Comparison of ENCODE assay signal across 10 cellular contexts in the genomic region with DNA sequence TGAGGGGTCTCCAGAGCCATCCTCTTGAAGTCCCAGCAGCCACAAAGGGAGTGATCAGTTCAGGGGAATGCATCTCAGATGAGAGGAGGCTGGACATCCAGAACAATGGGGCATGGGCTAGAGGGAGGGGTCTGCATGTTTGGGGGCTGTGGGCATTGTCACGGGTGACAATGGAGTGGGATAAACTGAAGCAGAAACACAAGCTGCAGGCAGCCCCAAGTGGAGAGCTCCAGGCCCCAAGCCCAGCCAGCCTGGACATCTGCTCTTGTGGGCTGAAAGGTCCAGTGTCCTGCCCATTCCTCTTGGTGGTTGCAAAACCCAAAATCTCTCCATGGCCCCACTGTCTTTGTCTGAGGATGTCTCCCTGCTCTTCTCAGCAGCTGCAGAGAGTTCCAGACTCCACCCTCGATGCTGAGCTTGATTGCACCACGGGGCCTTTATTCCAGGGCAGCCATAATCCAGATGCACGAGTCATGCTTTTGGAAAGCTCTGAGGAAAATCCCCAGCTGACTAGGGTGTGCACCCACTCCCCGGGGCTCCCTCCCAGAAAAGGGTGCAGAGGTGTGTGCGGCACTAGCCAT.
DNase-seq lines count a peak whose midpoint lies in the region; ATAC-seq and TF ChIP-seq lines count a peak whose summit lies in the region.
"Had no signal": no experiment of that assay in that cellular context is flagged by ENCODE, and none has a peak within 500 bp of the region (broad histone marks: within the 10 kb centered on the region; RNA-seq: fewer than 3 reads in every experiment).

No MANE protein-coding gene starts in this region.

- CTCF ChIA-PET in CD4-positive, alpha-beta memory T cell (lab: Charles Lee; ENCODE audit: partially characterized antibody) = no interaction called here

- no peaks in the 10 kb centered on the region for H3K4me1 Mint-ChIP-seq in CD4-positive, alpha-beta memory T cell

- peaks cover 0 to 6% of the 10 kb centered on the region in 2 donors for H3K27me3 Mint-ChIP-seq in CD4-positive, alpha-beta memory T cell

- no peak for TF ChIP-seq POLR2A in stomach (IDR thresholded peaks at IDR 0.05)

- H3K36me3 Mint-ChIP-seq in CD4-positive, alpha-beta memory T cell = no peaks in the 10 kb centered on the region
- H3K36me3 Mint-ChIP-seq: naive thymus-derived CD4-positive, alpha-beta T cell had no signal

- H3K4me3 ChIP-seq in right cardiac atrium (ENCODE audit: low read length) = no peak overlapping the region
- H3K4me3 ChIP-seq in stomach = no peak overlapping the region
- no peak overlapping the region for H3K4me3 ChIP-seq in CD4-positive, alpha-beta memory T cell (ENCODE audit: low read length in 2 of 2)

- WGBS in right cardiac atrium = 42% methylated on average over 6 of the region's 6 CpGs
- WGBS in stomach, 5 donors = 42 to 63% (median 48%) methylated on average over 4 to 6 of the region's 6 CpGs

- DNase-seq in GM04503 (ENCODE audit: low read depth) (peak; percentile 56), caudate nucleus (lab: John Stamatoyannopoulos, UW) (peak in 39 of 61 donors; percentile 12 to 76 (median 45)), right cardiac atrium (peak; percentile 49 to 58 (median 55)), stomach (no peak), mucosa of gallbladder (ENCODE audit: low spot score) (no peak), OCI-M1 (lab: John Stamatoyannopoulos, UW) (no peak)
- DNase-seq in CD4-positive, alpha-beta memory T cell = no peak
- DNase-seq: naive thymus-derived CD4-positive, alpha-beta T cell; T1000 had no signal

- H3K36me3 ChIP-seq in stomach = peaks cover 38 to 78% (median 48%) of the 10 kb centered on the region in 4 donors
- no peaks in the 10 kb centered on the region for H3K36me3 ChIP-seq in CD4-positive, alpha-beta memory T cell (ENCODE audit: insufficient read depth, low read length)

- ATAC-seq in right cardiac atrium (no peak), HG02840 (IDR thresholded peaks at IDR 0.05; ENCODE audit: low FRiP score, unreplicated experiment) (no peak)
- ATAC-seq: naive thymus-derived CD4-positive, alpha-beta T cell had no signal

- TF ChIP-seq EP300 in stomach (IDR thresholded peaks at IDR 0.05) = no peak

- H3K27ac ChIP-seq in caudate nucleus (ENCODE audit: low read depth, low read length) (peak overlapping the region; percentile 60), right cardiac atrium (ENCODE audit: low read length) (no peak overlapping the region), stomach (peak overlapping the region in 3 of 5 donors; percentile 30 to 82 (median 81))
- H3K27ac ChIP-seq in CD4-positive, alpha-beta memory T cell (ENCODE audit: low read depth, low read length) = no peak overlapping the region

- H3K4me1 ChIP-seq in right cardiac atrium (ENCODE audit: control insufficient read depth, insufficient read depth, low read length) (peaks cover 48% of the 10 kb centered on the region), stomach (peaks cover 37 to 96% (median 66%) of the 10 kb centered on the region in 4 donors)
- no peaks in the 10 kb centered on the region for H3K4me1 ChIP-seq in CD4-positive, alpha-beta memory T cell (ENCODE audit: insufficient read depth, low read length)

- no peaks in the 10 kb centered on the region for H3K9me3 Mint-ChIP-seq in CD4-positive, alpha-beta memory T cell
- H3K9me3 Mint-ChIP-seq: naive thymus-derived CD4-positive, alpha-beta T cell had no signal

- H3K27me3 ChIP-seq in right cardiac atrium (ENCODE audit: control insufficient read depth, insufficient read depth) (no peaks in the 10 kb centered on the region), stomach (no peaks in the 10 kb centered on the region)
- H3K27me3 ChIP-seq in CD4-positive, alpha-beta memory T cell (ENCODE audit: insufficient read depth, low read length) = no peaks in the 10 kb centered on the region

- H3K27ac Mint-ChIP-seq in CD4-positive, alpha-beta memory T cell = no peak overlapping the region
- H3K27ac Mint-ChIP-seq: naive thymus-derived CD4-positive, alpha-beta T cell had no signal

- POLR2A ChIA-PET in CD4-positive, alpha-beta memory T cell (lab: Charles Lee; ENCODE audit: partially characterized antibody) = no interaction called here

- no peak overlapping the region for H3K4me3 Mint-ChIP-seq in CD4-positive, alpha-beta memory T cell
- H3K4me3 Mint-ChIP-seq: naive thymus-derived CD4-positive, alpha-beta T cell had no signal

- TF ChIP-seq CTCF in stomach (IDR thresholded peaks at IDR 0.05) = no peak

- no peaks in the 10 kb centered on the region for H3K9me3 ChIP-seq in right cardiac atrium (ENCODE audit: control insufficient read depth, low read length)
- no peaks in the 10 kb centered on the region for H3K9me3 ChIP-seq in stomach
- no peaks in the 10 kb centered on the region for H3K9me3 ChIP-seq in CD4-positive, alpha-beta memory T cell (ENCODE audit: control insufficient read depth in 1 of 2, low read length in 2 of 2)

- intact Hi-C loops in right cardiac atrium (cut with DNase I) = no loop called here
- intact Hi-C loops in stomach (cut with DNase I; ENCODE audit: low total_unique reads) = no loop called here
- intact Hi-C loops in CD4-positive, alpha-beta memory T cell (cut with micrococcal nuclease) = no loop called here

Comparison
In these comparisons a context has a peak if more than half of its experiments do, and no peak if none do; other contexts are left out.
1. DNase-seq: peak in GM04503 (single experiment), caudate nucleus (39 of 61) and right cardiac atrium (3 of 3); none in stomach (single experiment), mucosa of gallbladder (single experiment), CD4-positive, alpha-beta memory T cell (0 of 5) and OCI-M1 (single experiment).
2. H3K27ac ChIP-seq: peak in caudate nucleus (single experiment) and stomach (3 of 5); none in right cardiac atrium (single experiment) and CD4-positive, alpha-beta memory T cell (single experiment).